In the genomic region with DNA sequence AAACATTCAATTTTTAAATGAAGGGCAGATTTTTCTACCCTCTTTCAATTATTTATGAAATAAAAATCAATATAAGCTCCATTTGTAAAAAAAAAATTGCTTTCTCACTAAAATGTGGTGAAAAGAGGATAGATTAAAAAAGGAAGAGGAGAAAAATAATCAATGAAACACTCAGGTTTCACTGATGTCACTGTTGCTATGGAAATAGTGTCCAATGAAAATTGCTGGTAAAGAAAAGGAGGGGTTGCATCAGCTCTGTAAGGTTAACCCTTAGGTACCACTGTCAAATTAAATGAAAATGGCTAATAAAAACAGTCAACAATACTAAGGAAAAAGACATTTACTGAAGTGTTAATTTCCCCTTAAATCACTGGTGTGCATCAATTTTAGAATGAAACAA, we compare ENCODE assay signal across 9 cellular contexts.
DNase-seq lines count a peak whose midpoint lies in the region; ATAC-seq, FAIRE-seq and TF ChIP-seq lines count a peak whose summit lies in the region.
"Had no signal": no experiment of that assay in that cellular context is flagged by ENCODE, and none has a peak within 500 bp of the region (broad histone marks: within the 10 kb centered on the region; RNA-seq: fewer than 3 reads in every experiment).

No MANE protein-coding gene starts in this region.

- no peaks in the 10 kb centered on the region for H3K79me2 ChIP-seq in OCI-LY7 (ENCODE audit: insufficient read depth, low read depth, low read length)

- intact Hi-C loops in OCI-LY7 (cut with micrococcal nuclease; ENCODE audit: unreplicated experiment), result loop anchor here (5.0 kb wide), 1 partner anchor 95 kb away; a partner anchor contains a TSS
- intact Hi-C loops in tibial artery (cut with DNase I; ENCODE audit: low total_unique reads), result loop anchor here (10.0 kb wide), 1 partner anchor 103 kb away; no protein-coding TSS in a partner anchor

- no TSS peak for BruUV-seq in OCI-LY7 (replicated peaks; lab: Mats Ljungman, UMichigan)

- H3K36me3 ChIP-seq in OCI-LY7 (ENCODE audit: insufficient read depth, low read length) (peaks cover 63% of the 10 kb centered on the region), endocrine pancreas (ENCODE audit: control insufficient read depth, insufficient read depth, low read length) (no peaks in the 10 kb centered on the region), tibial artery (peaks cover 0 to 21% (median 0%) of the 10 kb centered on the region in 3 donors)

- no peak overlapping the region for H3K4me2 ChIP-seq in OCI-LY7 (ENCODE audit: low read length)

- H3K27ac Mint-ChIP-seq in mesothelial cell of epicardium, result peak overlapping the region; percentile 78

- H3K4me1 ChIP-seq in OCI-LY7 (ENCODE audit: insufficient read depth, low read length, poor library complexity, severe bottlenecking) (peaks cover 6% of the 10 kb centered on the region), endocrine pancreas (ENCODE audit: control insufficient read depth, insufficient read depth, low read length) (peaks cover 27% of the 10 kb centered on the region), tibial artery (peaks cover 0 to 43% (median 11%) of the 10 kb centered on the region in 4 donors)

- CTCF ChIA-PET in OCI-LY7 (lab: Charles Lee; ENCODE audit: unreplicated experiment), result no interaction called here

- H2AFZ ChIP-seq in OCI-LY7 (ENCODE audit: low read length), result no peak overlapping the region

- peaks cover 2% of the 10 kb centered on the region for H3K9me3 Mint-ChIP-seq in mesothelial cell of epicardium

- no peaks in the 10 kb centered on the region for H3K9me2 ChIP-seq in OCI-LY7 (ENCODE audit: insufficient read depth, low read length)

- H3K9me3 ChIP-seq in OCI-LY7 (ENCODE audit: low read length) (no peaks in the 10 kb centered on the region), endocrine pancreas (ENCODE audit: control insufficient read depth, low read length) (no peaks in the 10 kb centered on the region), tibial artery (no peaks in the 10 kb centered on the region)

- H3K27me3 ChIP-seq in endocrine pancreas (ENCODE audit: control insufficient read depth, insufficient read depth, low read length) (no peaks in the 10 kb centered on the region), tibial artery (no peaks in the 10 kb centered on the region)

- DNase-seq in D721Med (ENCODE audit: insufficient read length, low spot score) (no peak), OCI-LY7 (ENCODE audit: low spot score) (peak; percentile 62), mesothelial cell of epicardium (ENCODE audit: low spot score in 2 of 2, unreplicated experiment in 2 of 2) (no peak), tibial artery (no peak), DMS79 (lab: John Stamatoyannopoulos, UW) (no peak)
- no peak for DNase-seq in activated CD4-positive, alpha-beta T cell treated with anti-CD3 and anti-CD28 coated beads for 4 hours

- H3K4me1 Mint-ChIP-seq in mesothelial cell of epicardium, result peaks cover 37% of the 10 kb centered on the region

- peak; percentile 96 for FAIRE-seq in D721Med (lab: Jason Lieb, UNC)
- FAIRE-seq: keratinocyte had no signal

- no peak for TF ChIP-seq CTCF in D721Med (IDR thresholded peaks at IDR 0.05; ENCODE audit: insufficient read depth, missing control alignments)
- no peak for TF ChIP-seq CTCF in OCI-LY7 (conservative IDR thresholded peaks at IDR 0.05; ENCODE audit: low read length)
- TF ChIP-seq CTCF in mesothelial cell of epicardium (IDR thresholded peaks at IDR 0.05; ENCODE audit: unreplicated experiment), result no peak
- no peak for TF ChIP-seq CTCF in tibial artery (IDR thresholded peaks at IDR 0.05)

- H3K4me3 Mint-ChIP-seq in mesothelial cell of epicardium, result peak overlapping the region; percentile 58

- H3K4me3 ChIP-seq in OCI-LY7 (ENCODE audit: low read depth, low read length, poor library complexity, severe bottlenecking), result no peak overlapping the region
- H3K4me3 ChIP-seq in endocrine pancreas (ENCODE audit: control insufficient read depth, insufficient read depth, low read length), result peak overlapping the region; percentile 85
- H3K4me3 ChIP-seq in tibial artery, result no peak overlapping the region

- H3K9ac ChIP-seq in endocrine pancreas (ENCODE audit: control insufficient read depth, insufficient read depth, low read length), result no peak overlapping the region

- H3K27ac ChIP-seq in OCI-LY7 (ENCODE audit: low read depth, low read length, poor library complexity, severe bottlenecking), result no peak overlapping the region
- H3K27ac ChIP-seq in tibial artery, result peak overlapping the region in 1 of 2 donors; percentile 16

- POLR2A ChIA-PET in OCI-LY7 (lab: Charles Lee), result interaction anchor here (0.6 to 1.5 kb wide), 4 partner anchors 12 to 982 kb away, joined by 3 to 5 read pairs (median 3); a partner anchor contains a TSS

- no peaks in the 10 kb centered on the region for H3K27me3 Mint-ChIP-seq in mesothelial cell of epicardium (ENCODE audit: low read depth)

- H3K36me3 Mint-ChIP-seq in mesothelial cell of epicardium, result peaks cover 21% of the 10 kb centered on the region

- H4K20me1 ChIP-seq in OCI-LY7 (ENCODE audit: insufficient read depth, low read length), result no peaks in the 10 kb centered on the region

- ATAC-seq in HG02852 (IDR thresholded peaks at IDR 0.05; ENCODE audit: unreplicated experiment), result peak; percentile 65
